In the genomic region with DNA sequence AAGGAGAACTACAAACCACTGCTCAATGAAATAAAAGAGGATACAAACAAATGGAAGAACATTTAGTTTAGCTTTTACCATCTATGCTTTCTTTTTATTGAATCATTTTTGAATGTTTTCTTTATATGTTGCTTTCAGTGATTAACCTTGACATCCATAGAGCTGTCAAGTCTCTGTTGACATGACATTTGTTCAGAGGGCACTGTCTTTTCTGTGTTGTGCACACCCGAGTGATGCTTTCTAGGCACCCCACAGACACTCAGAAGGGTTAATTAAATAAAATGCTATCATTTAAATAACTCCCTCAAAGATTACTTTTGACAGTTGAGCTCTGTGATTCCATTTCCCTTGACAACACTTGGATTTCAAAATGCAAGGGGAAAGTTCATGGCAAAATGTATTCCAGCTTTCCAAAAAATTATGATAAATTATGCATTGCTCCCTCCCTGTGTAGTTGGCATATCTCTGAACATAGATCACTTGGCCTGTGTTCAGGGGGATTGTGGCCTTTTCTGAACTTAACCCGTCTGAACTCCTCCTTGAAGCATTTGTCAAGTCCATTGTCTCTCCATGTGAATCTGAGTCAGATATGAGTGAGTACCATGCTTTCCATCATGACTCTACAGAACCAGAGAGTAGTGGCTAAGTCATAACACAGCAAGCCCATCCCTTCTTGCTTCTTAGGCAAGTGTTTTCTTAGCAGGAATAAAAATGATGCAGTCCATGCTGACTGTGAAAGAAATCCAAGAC, we compare ENCODE assay signal across 18 cellular contexts.
DNase-seq lines count a peak whose midpoint lies in the region; ATAC-seq, FAIRE-seq and TF ChIP-seq lines count a peak whose summit lies in the region.
"Had no signal": no experiment of that assay in that cellular context is flagged by ENCODE, and none has a peak within 500 bp of the region (broad histone marks: within the 10 kb centered on the region; RNA-seq: fewer than 3 reads in every experiment).

No MANE protein-coding gene starts in this region.

- H3K27ac ChIP-seq in astrocyte (ENCODE audit: low read depth, low read length) (no peak overlapping the region), brain microvascular endothelial cell (no peak overlapping the region)
- H3K27ac ChIP-seq: C4-2B, tibial artery had no signal

- no peaks in the 10 kb centered on the region for H3K9me3 ChIP-seq in Loucy (ENCODE audit: insufficient read depth, low read depth, low read length)
- H3K9me3 ChIP-seq in astrocyte (ENCODE audit: insufficient read depth, low read depth, low read length) = no peaks in the 10 kb centered on the region
- H3K9me3 ChIP-seq: tibial artery had no signal

- peaks cover 4% of the 10 kb centered on the region for H3K4me1 Mint-ChIP-seq in astrocyte (ENCODE audit: low read depth, unreplicated experiment)
- peaks cover 20% of the 10 kb centered on the region for H3K4me1 Mint-ChIP-seq in mesothelial cell of epicardium

- H3K36me3 ChIP-seq in Loucy (ENCODE audit: insufficient read depth, low read length) = no peaks in the 10 kb centered on the region
- H3K36me3 ChIP-seq in astrocyte (ENCODE audit: insufficient read depth, low read length) = no peaks in the 10 kb centered on the region
- no peaks in the 10 kb centered on the region for H3K36me3 ChIP-seq in brain microvascular endothelial cell (replicated peaks)
- H3K36me3 ChIP-seq: tibial artery had no signal

- H3K27ac Mint-ChIP-seq in astrocyte (ENCODE audit: unreplicated experiment) (no peak overlapping the region), mesothelial cell of epicardium (no peak overlapping the region)
- H3K27ac Mint-ChIP-seq: activated CD4-positive, alpha-beta memory T cell treated with anti-CD3 and anti-CD28 coated beads for 36 hours had no signal

- H3K4me1 ChIP-seq in Loucy (ENCODE audit: insufficient read depth, low read length, poor library complexity, severe bottlenecking) = peaks cover 5% of the 10 kb centered on the region
- H3K4me1 ChIP-seq in astrocyte (ENCODE audit: insufficient read depth, low read length) = no peaks in the 10 kb centered on the region
- H3K4me1 ChIP-seq: tibial artery had no signal

- ATAC-seq in GM18511 (IDR thresholded peaks at IDR 0.05; ENCODE audit: unreplicated experiment) = peak; percentile 23

- no peaks in the 10 kb centered on the region for H3F3A ChIP-seq in Loucy (ENCODE audit: low read depth)

- H3K79me2 ChIP-seq in Loucy (ENCODE audit: insufficient read depth, low read length) = no peaks in the 10 kb centered on the region
- no peaks in the 10 kb centered on the region for H3K79me2 ChIP-seq in astrocyte (ENCODE audit: insufficient read depth, low read length)

- H3K9me3 Mint-ChIP-seq in astrocyte (ENCODE audit: unreplicated experiment) (peaks cover 4% of the 10 kb centered on the region), mesothelial cell of epicardium (no peaks in the 10 kb centered on the region)
- H3K9me3 Mint-ChIP-seq: activated CD4-positive, alpha-beta memory T cell treated with anti-CD3 and anti-CD28 coated beads for 36 hours had no signal

- FAIRE-seq in astrocyte (lab: Jason Lieb, UNC) = no peak

- no peak overlapping the region for H3K4me3 Mint-ChIP-seq in astrocyte (ENCODE audit: unreplicated experiment)
- no peak overlapping the region for H3K4me3 Mint-ChIP-seq in mesothelial cell of epicardium
- H3K4me3 Mint-ChIP-seq: activated CD4-positive, alpha-beta memory T cell treated with anti-CD3 and anti-CD28 coated beads for 36 hours had no signal

- TF ChIP-seq CTCF in Loucy (conservative IDR thresholded peaks at IDR 0.05; ENCODE audit: low read length) (no peak), astrocyte (IDR thresholded peaks at IDR 0.05; ENCODE audit: insufficient read depth, low read depth, low read length) (no peak), brain microvascular endothelial cell (IDR thresholded peaks at IDR 0.05; ENCODE audit: low read depth, low read length, missing control alignments) (no peak), mesothelial cell of epicardium (IDR thresholded peaks at IDR 0.05; ENCODE audit: unreplicated experiment) (no peak)

- H3K4me2 ChIP-seq in Loucy (ENCODE audit: low read depth, low read length, poor library complexity, severe bottlenecking) = peak overlapping the region; percentile 55
- no peak overlapping the region for H3K4me2 ChIP-seq in astrocyte (ENCODE audit: low read length)

- no peaks in the 10 kb centered on the region for H3K27me3 Mint-ChIP-seq in astrocyte (ENCODE audit: low read depth, unreplicated experiment)
- H3K27me3 Mint-ChIP-seq in mesothelial cell of epicardium (ENCODE audit: low read depth) = no peaks in the 10 kb centered on the region
- H3K27me3 Mint-ChIP-seq: activated CD4-positive, alpha-beta memory T cell treated with anti-CD3 and anti-CD28 coated beads for 36 hours had no signal

- H3K36me3 Mint-ChIP-seq in astrocyte (ENCODE audit: low read depth, unreplicated experiment) = no peaks in the 10 kb centered on the region
- no peaks in the 10 kb centered on the region for H3K36me3 Mint-ChIP-seq in mesothelial cell of epicardium
- H3K36me3 Mint-ChIP-seq: activated CD4-positive, alpha-beta memory T cell treated with anti-CD3 and anti-CD28 coated beads for 36 hours had no signal

- no peaks in the 10 kb centered on the region for H3K9me2 ChIP-seq in Loucy (replicated peaks; ENCODE audit: low read depth, low read length)

- no peaks in the 10 kb centered on the region for H4K20me1 ChIP-seq in Loucy (ENCODE audit: insufficient read depth, low read length, poor library complexity, severe bottlenecking)
- H4K20me1 ChIP-seq in astrocyte (ENCODE audit: insufficient read depth, low read length) = no peaks in the 10 kb centered on the region

- peak overlapping the region; percentile 91 for H2AFZ ChIP-seq in Loucy (ENCODE audit: low read length)
- H2AFZ ChIP-seq in astrocyte (ENCODE audit: low read depth, low read length) = no peak overlapping the region

- in situ Hi-C loops in brain microvascular endothelial cell (cut with HindIII; ENCODE audit: low pct_ligation_motif_present, low sequenced_read_pairs) = no loop called here

- H3K27me3 ChIP-seq in Loucy (ENCODE audit: insufficient read depth, low read length, poor library complexity, severe bottlenecking) (no peaks in the 10 kb centered on the region), astrocyte (ENCODE audit: insufficient read depth, low read length) (no peaks in the 10 kb centered on the region), brain microvascular endothelial cell (replicated peaks) (no peaks in the 10 kb centered on the region)
- H3K27me3 ChIP-seq: tibial artery had no signal

- peak; percentile 1 for DNase-seq in astrocyte (ENCODE audit: low read depth)
- peak; percentile 10 for DNase-seq in retina
- DNase-seq in activated CD4-positive, CD25-positive, alpha-beta regulatory T cell (lab: John Stamatoyannopoulos, UW) = no peak
- DNase-seq in brain microvascular endothelial cell = no peak
- DNase-seq in mesothelial cell of epicardium (ENCODE audit: low spot score in 2 of 2, unreplicated experiment in 2 of 2) = no peak
- DNase-seq in medulla oblongata (ENCODE audit: extremely low spot score) = no peak
- DNase-seq: activated CD4-positive, alpha-beta memory T cell treated with anti-CD3 and anti-CD28 coated beads for 36 hours; amygdala; glutamatergic neuron; H7; mesendoderm; NCI-H1436; NCI-H2227 treated with DMSO at 0.1 percent for 48 hours; stimulated activated CD4-positive, alpha-beta T cell treated with anti-CD3 and anti-CD28 coated beads, Interleukin-4, amount 100 ng/mL, for 4 hours; tibial artery had no signal

- H3K9ac ChIP-seq in Loucy (ENCODE audit: low read depth, low read length, poor library complexity, severe bottlenecking) = peak overlapping the region; percentile 31
- no peak overlapping the region for H3K9ac ChIP-seq in astrocyte (ENCODE audit: low read length)

- H3K4me3 ChIP-seq in Loucy (ENCODE audit: low read length, poor library complexity, severe bottlenecking) (peak overlapping the region; percentile 67), astrocyte (ENCODE audit: insufficient read depth, low read depth, low read length) (no peak overlapping the region), brain microvascular endothelial cell (ENCODE audit: low read depth, low read length) (no peak overlapping the region)
- H3K4me3 ChIP-seq: tibial artery had no signal

Comparison
In these comparisons a context has a peak if more than half of its experiments do, and no peak if none do; other contexts are left out.
1. DNase-seq: peak in astrocyte (single experiment) and retina (single experiment); none in activated CD4-positive, CD25-positive, alpha-beta regulatory T cell (0 of 4), brain microvascular endothelial cell (single experiment), mesothelial cell of epicardium (0 of 2) and medulla oblongata (single experiment).